8 cellular contexts compared by ENCODE assay signal in genomic region chr6:79079425-79080130, GRCh38. TPM values are rescaled to one million over a fixed set of nuclear protein-coding genes. Genes with fewer than 3 reads are reported as not detected.
A peak's percentile ranks its signal among the peaks of the same experiment; 100 is the strongest.
DNase-seq lines count a peak whose midpoint lies in the region; ATAC-seq and TF ChIP-seq lines count a peak whose summit lies in the region.

No MANE protein-coding gene starts in this region.

- 2 to 4% methylated on average over 6 of the region's 6 CpGs for WGBS in GM23248 (ENCODE audit: low coverage in 1 of 2, low lambda C conversion rate in 2 of 2, missing lambda C conversion rate in 2 of 2), 2 experiments

- peaks cover 30% of the 10 kb centered on the region for H3F3A ChIP-seq in GM23248 (ENCODE audit: insufficient read depth)

- H4K20me1 ChIP-seq in GM23248 (ENCODE audit: insufficient read depth): no peaks in the 10 kb centered on the region

- H3K27me3 Mint-ChIP-seq in WTC11 (ENCODE audit: low read depth) (no peaks in the 10 kb centered on the region), glutamatergic neuron (ENCODE audit: unreplicated experiment) (peaks cover 6% of the 10 kb centered on the region)
- H3K27me3 Mint-ChIP-seq in stimulated activated naive B cell treated with anti-CD40 and anti-IgM and Interleukin-4, amounts not matched to agents 10 μg/mL and 1 μg/mL and 100 μg/mL, for 72 hours: peaks cover 5 to 7% of the 10 kb centered on the region in 2 donors

- H3K79me2 ChIP-seq in GM23248 (ENCODE audit: insufficient read depth): peaks cover 20% of the 10 kb centered on the region

- POLR2A ChIA-PET in A673 (lab: Charles Lee; ENCODE audit: low non-redundant PET) (no interaction called here), WTC11 (lab: Charles Lee) (no interaction called here)

- peak overlapping the region; percentile 98 for H3K27ac ChIP-seq in A673 (ENCODE audit: low read depth, low read length, poor library complexity, severe bottlenecking)
- H3K27ac ChIP-seq in GM23248: peak overlapping the region; percentile 96

- H3K27ac Mint-ChIP-seq in WTC11: peak overlapping the region; percentile 97
- peak overlapping the region; percentile 97 for H3K27ac Mint-ChIP-seq in glutamatergic neuron (ENCODE audit: unreplicated experiment)
- no peak overlapping the region for H3K27ac Mint-ChIP-seq in stimulated activated naive B cell treated with anti-CD40 and anti-IgM and Interleukin-4, amounts not matched to agents 10 μg/mL and 1 μg/mL and 100 μg/mL, for 72 hours

- no peaks in the 10 kb centered on the region for H3K9me3 ChIP-seq in A673 (ENCODE audit: low read depth, low read length, poor library complexity, severe bottlenecking)
- H3K9me3 ChIP-seq in GM23248 (ENCODE audit: low read depth): no peaks in the 10 kb centered on the region

- H3K36me3 ChIP-seq in A673 (ENCODE audit: insufficient read depth, low read length, poor library complexity, severe bottlenecking): no peaks in the 10 kb centered on the region
- no peaks in the 10 kb centered on the region for H3K36me3 ChIP-seq in GM23248 (ENCODE audit: low read depth)

- no peak for TF ChIP-seq CTCF in A673 (conservative IDR thresholded peaks at IDR 0.05; ENCODE audit: low read depth, low read length)
- no peak for TF ChIP-seq CTCF in WTC11 (IDR thresholded peaks at IDR 0.05)
- TF ChIP-seq CTCF in glutamatergic neuron (IDR thresholded peaks at IDR 0.05; ENCODE audit: partially characterized antibody, unreplicated experiment): no peak

- no peak for DNase-seq in A673 (ENCODE audit: low spot score)
- DNase-seq in GM23248: peak; percentile 42
- no peak for DNase-seq in WTC11 (ENCODE audit: low spot score)
- DNase-seq in glutamatergic neuron: no peak
- DNase-seq in stimulated activated naive B cell treated with anti-CD40 and anti-IgM and Interleukin-4, amounts not matched to agents 10 μg/mL and 1 μg/mL and 100 μg/mL, for 72 hours: no peak
- DNase-seq in germinal center (ENCODE audit: low spot score): no peak

- H3K4me2 ChIP-seq in GM23248 (ENCODE audit: unreplicated experiment): peak overlapping the region; percentile 96

- intact Hi-C loops in A673 (cut with micrococcal nuclease; ENCODE audit: unreplicated experiment): no loop called here

- ATAC-seq in WTC11: no peak
- no peak for ATAC-seq in stimulated activated naive B cell treated with anti-CD40 and anti-IgM and Interleukin-4, amounts not matched to agents 10 μg/mL and 1 μg/mL and 100 μg/mL, for 72 hours (replicated peaks)
- no peak for ATAC-seq in GM18519 (IDR thresholded peaks at IDR 0.05; ENCODE audit: low FRiP score, unreplicated experiment)
- no peak for ATAC-seq in HG03378 (IDR thresholded peaks at IDR 0.05; ENCODE audit: unreplicated experiment)

- in situ Hi-C loops in GM23248 (cut with MboI): no loop called here

- H3K36me3 Mint-ChIP-seq in WTC11 (no peaks in the 10 kb centered on the region), glutamatergic neuron (ENCODE audit: unreplicated experiment) (no peaks in the 10 kb centered on the region)
- H3K36me3 Mint-ChIP-seq in stimulated activated naive B cell treated with anti-CD40 and anti-IgM and Interleukin-4, amounts not matched to agents 10 μg/mL and 1 μg/mL and 100 μg/mL, for 72 hours: peaks cover 4 to 9% of the 10 kb centered on the region in 2 donors

- H3K9me2 ChIP-seq in GM23248 (ENCODE audit: insufficient read depth): no peaks in the 10 kb centered on the region

- H2AFZ ChIP-seq in GM23248: peak overlapping the region; percentile 99

- H3K4me3 Mint-ChIP-seq in WTC11 (peak overlapping the region; percentile 93), glutamatergic neuron (ENCODE audit: unreplicated experiment) (peak overlapping the region; percentile 96)
- peak overlapping the region; percentile 91 to 97 for H3K4me3 Mint-ChIP-seq in stimulated activated naive B cell treated with anti-CD40 and anti-IgM and Interleukin-4, amounts not matched to agents 10 μg/mL and 1 μg/mL and 100 μg/mL, for 72 hours

- H3K27me3 ChIP-seq in A673 (replicated peaks; ENCODE audit: insufficient read depth, low read depth, low read length, poor library complexity) (no peaks in the 10 kb centered on the region), GM23248 (replicated peaks; ENCODE audit: insufficient read depth) (no peaks in the 10 kb centered on the region)

- CTCF ChIA-PET in A673 (lab: Charles Lee): no interaction called here
- CTCF ChIA-PET in WTC11 (lab: Charles Lee): interaction anchor here (1.0 to 1.3 kb wide), 2 partner anchors 9 to 171 kb away, joined by 3 to 6 read pairs; no protein-coding TSS in a partner anchor

- H3K4me3 ChIP-seq in A673 (ENCODE audit: low read depth, low read length, poor library complexity, severe bottlenecking) (peak overlapping the region; percentile 81), GM23248 (peak overlapping the region; percentile 96)

- BruUV-seq in A673 (replicated peaks; lab: Mats Ljungman, UMichigan): no TSS peak

- peaks cover 46% of the 10 kb centered on the region for H3K4me1 Mint-ChIP-seq in WTC11
- H3K4me1 Mint-ChIP-seq in glutamatergic neuron (ENCODE audit: low read depth, unreplicated experiment): peaks cover 24% of the 10 kb centered on the region
- H3K4me1 Mint-ChIP-seq in stimulated activated naive B cell treated with anti-CD40 and anti-IgM and Interleukin-4, amounts not matched to agents 10 μg/mL and 1 μg/mL and 100 μg/mL, for 72 hours: peaks cover 6 to 16% of the 10 kb centered on the region in 2 donors

- peaks cover 26% of the 10 kb centered on the region for H3K4me1 ChIP-seq in A673 (ENCODE audit: insufficient read depth, low read length, poor library complexity, severe bottlenecking)
- peaks cover 18% of the 10 kb centered on the region for H3K4me1 ChIP-seq in GM23248 (ENCODE audit: insufficient read depth)

- peak overlapping the region; percentile 97 for H3K9ac ChIP-seq in GM23248

- no peaks in the 10 kb centered on the region for H3K9me3 Mint-ChIP-seq in WTC11
- peaks cover 15% of the 10 kb centered on the region for H3K9me3 Mint-ChIP-seq in glutamatergic neuron (ENCODE audit: unreplicated experiment)
- no peaks in the 10 kb centered on the region for H3K9me3 Mint-ChIP-seq in stimulated activated naive B cell treated with anti-CD40 and anti-IgM and Interleukin-4, amounts not matched to agents 10 μg/mL and 1 μg/mL and 100 μg/mL, for 72 hours

TF ChIP-seq in WTC11, 78 proteins besides CTCF, POLR2A, EP300 and RAD21 (continues in another document):
- TF ChIP-seq, protein P1, sequence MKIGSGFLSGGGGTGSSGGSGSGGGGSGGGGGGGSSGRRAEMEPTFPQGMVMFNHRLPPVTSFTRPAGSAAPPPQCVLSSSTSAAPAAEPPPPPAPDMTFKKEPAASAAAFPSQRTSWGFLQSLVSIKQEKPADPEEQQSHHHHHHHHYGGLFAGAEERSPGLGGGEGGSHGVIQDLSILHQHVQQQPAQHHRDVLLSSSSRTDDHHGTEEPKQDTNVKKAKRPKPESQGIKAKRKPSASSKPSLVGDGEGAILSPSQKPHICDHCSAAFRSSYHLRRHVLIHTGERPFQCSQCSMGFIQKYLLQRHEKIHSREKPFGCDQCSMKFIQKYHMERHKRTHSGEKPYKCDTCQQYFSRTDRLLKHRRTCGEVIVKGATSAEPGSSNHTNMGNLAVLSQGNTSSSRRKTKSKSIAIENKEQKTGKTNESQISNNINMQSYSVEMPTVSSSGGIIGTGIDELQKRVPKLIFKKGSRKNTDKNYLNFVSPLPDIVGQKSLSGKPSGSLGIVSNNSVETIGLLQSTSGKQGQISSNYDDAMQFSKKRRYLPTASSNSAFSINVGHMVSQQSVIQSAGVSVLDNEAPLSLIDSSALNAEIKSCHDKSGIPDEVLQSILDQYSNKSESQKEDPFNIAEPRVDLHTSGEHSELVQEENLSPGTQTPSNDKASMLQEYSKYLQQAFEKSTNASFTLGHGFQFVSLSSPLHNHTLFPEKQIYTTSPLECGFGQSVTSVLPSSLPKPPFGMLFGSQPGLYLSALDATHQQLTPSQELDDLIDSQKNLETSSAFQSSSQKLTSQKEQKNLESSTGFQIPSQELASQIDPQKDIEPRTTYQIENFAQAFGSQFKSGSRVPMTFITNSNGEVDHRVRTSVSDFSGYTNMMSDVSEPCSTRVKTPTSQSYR (CRISPR knock-in tag; IDR thresholded peaks at IDR 0.05): no peak
- TF ChIP-seq TEAD1 (CRISPR knock-in tag; IDR thresholded peaks at IDR 0.05) (no peak), FOXP1 (CRISPR knock-in tag; IDR thresholded peaks at IDR 0.05; ENCODE audit: borderline replicate concordance) (no peak), ZNF317 (CRISPR knock-in tag; IDR thresholded peaks at IDR 0.05; ENCODE audit: borderline replicate concordance, low read depth) (no peak), SOX15 (CRISPR knock-in tag; IDR thresholded peaks at IDR 0.05) (no peak), ZBTB21 (CRISPR knock-in tag; IDR thresholded peaks at IDR 0.05; ENCODE audit: borderline replicate concordance) (no peak), ZNF263 (CRISPR knock-in tag; IDR thresholded peaks at IDR 0.05; ENCODE audit: low read depth) (no peak), MXD4 (CRISPR knock-in tag; IDR thresholded peaks at IDR 0.05; ENCODE audit: borderline replicate concordance) (no peak), USF1 (CRISPR knock-in tag; IDR thresholded peaks at IDR 0.05) (no peak), ZNF232 (CRISPR knock-in tag; IDR thresholded peaks at IDR 0.05) (no peak), GRHL2 (CRISPR knock-in tag; IDR thresholded peaks at IDR 0.05; ENCODE audit: insufficient replicate concordance, severe bottlenecking) (no peak), SMAD3 (CRISPR knock-in tag; IDR thresholded peaks at IDR 0.05; ENCODE audit: borderline replicate concordance) (no peak)
- TF ChIP-seq, protein P2, sequence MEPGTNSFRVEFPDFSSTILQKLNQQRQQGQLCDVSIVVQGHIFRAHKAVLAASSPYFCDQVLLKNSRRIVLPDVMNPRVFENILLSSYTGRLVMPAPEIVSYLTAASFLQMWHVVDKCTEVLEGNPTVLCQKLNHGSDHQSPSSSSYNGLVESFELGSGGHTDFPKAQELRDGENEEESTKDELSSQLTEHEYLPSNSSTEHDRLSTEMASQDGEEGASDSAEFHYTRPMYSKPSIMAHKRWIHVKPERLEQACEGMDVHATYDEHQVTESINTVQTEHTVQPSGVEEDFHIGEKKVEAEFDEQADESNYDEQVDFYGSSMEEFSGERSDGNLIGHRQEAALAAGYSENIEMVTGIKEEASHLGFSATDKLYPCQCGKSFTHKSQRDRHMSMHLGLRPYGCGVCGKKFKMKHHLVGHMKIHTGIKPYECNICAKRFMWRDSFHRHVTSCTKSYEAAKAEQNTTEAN (CRISPR knock-in tag; IDR thresholded peaks at IDR 0.05): no peak

RNA-seq across cellular contexts. Expression of gene PHIP, which starts 1.5 kb away (rescaled TPM):
- total RNA-seq in A673 (2021) (42.5 and 45.1 TPM in 2 replicates), WTC11 (2021) (45.6 to 47.3 TPM (median 45.7 TPM) in 3 replicates), glutamatergic neuron (ENCODE audit: unreplicated experiment) (60.0 TPM)
- 14.5 and 15.9 TPM in 2 replicates for total RNA-seq in GM23248 (2014; rRNA removed; shearing (Covaris generic))
- polyA plus RNA-seq in GM23248 (2016; fragmentation: Nextera tagmentation; extraction: Ambion mirVana): 7.4 and 9.0 TPM in 2 replicates
